In genomic region chr6:89818977-89819335, GRCh38 we compare ENCODE assay signal across 8 cellular contexts. TPM values are rescaled to one million over a fixed set of nuclear protein-coding genes. Genes with fewer than 3 reads are reported as not detected.
DNase-seq lines count a peak whose midpoint lies in the region; ATAC-seq and TF ChIP-seq lines count a peak whose summit lies in the region.

No MANE protein-coding gene starts in this region.

- WGBS in liver: under 1% methylated on average over 14 of the region's 14 CpGs

- peak overlapping the region; percentile 76 to 96 for H3K9ac ChIP-seq in colonic mucosa (ENCODE audit: low read depth in 2 of 2, low read length in 2 of 2)
- peak overlapping the region; percentile 73 to 85 for H3K9ac ChIP-seq in liver (ENCODE audit: low read depth in 1 of 2, low read length in 2 of 2)

- H3K4me3 ChIP-seq in AG09309 (ENCODE audit: control insufficient read depth, low read depth, low read length): peak overlapping the region; percentile 61
- peak overlapping the region; percentile 88 for H3K4me3 ChIP-seq in colonic mucosa
- peak overlapping the region; percentile 74 to 82 (median 81) for H3K4me3 ChIP-seq in liver (ENCODE audit: low read depth in 1 of 3, low read length in 3 of 3)

- no peaks in the 10 kb centered on the region for H3K27me3 ChIP-seq in colonic mucosa
- H3K27me3 ChIP-seq in liver (ENCODE audit: control insufficient read depth in 4 of 4, insufficient read depth in 4 of 4, low read length in 3 of 4): no peaks in the 10 kb centered on the region

- ATAC-seq in GM18870 (IDR thresholded peaks at IDR 0.05; ENCODE audit: unreplicated experiment) (peak; percentile 29), HG03097 (IDR thresholded peaks at IDR 0.05; ENCODE audit: low FRiP score, unreplicated experiment) (peak; percentile 7)

- peak overlapping the region; percentile 76 for H3K27ac ChIP-seq in colonic mucosa
- peak overlapping the region; percentile 85 to 95 for H3K27ac ChIP-seq in liver (ENCODE audit: low read depth in 1 of 2, low read length in 2 of 2)

- no peak for TF ChIP-seq CTCF in AG09309 (IDR thresholded peaks at IDR 0.05; ENCODE audit: control insufficient read depth, insufficient read depth, low read depth, low read length, missing control alignments)
- no peak for TF ChIP-seq CTCF in colonic mucosa (IDR thresholded peaks at IDR 0.05)
- TF ChIP-seq CTCF in liver (IDR thresholded peaks at IDR 0.05; ENCODE audit: low read depth, low read length, missing input control): no peak

- intact Hi-C loops in colonic mucosa (cut with DNase I): no loop called here

- H3K9me3 ChIP-seq in colonic mucosa: no peaks in the 10 kb centered on the region
- no peaks in the 10 kb centered on the region for H3K9me3 ChIP-seq in liver (ENCODE audit: control insufficient read depth in 4 of 4, low read length in 3 of 4)

- no peak for DNase-seq in AG09309 (ENCODE audit: low read depth)
- DNase-seq in OCI-M2 (lab: John Stamatoyannopoulos, UW; ENCODE audit: unreplicated experiment): peak; percentile 66
- DNase-seq in colonic mucosa: peak; percentile 33
- DNase-seq in superior temporal gyrus (ENCODE audit: extremely low spot score): peak; percentile 54
- DNase-seq in HPDE6-E6E7 (ENCODE audit: extremely low spot score): no peak

- H3K36me3 ChIP-seq in colonic mucosa (no peaks in the 10 kb centered on the region), liver (ENCODE audit: control insufficient read depth in 4 of 4, insufficient read depth in 3 of 4, low read depth in 1 of 4, low read length in 3 of 4) (no peaks in the 10 kb centered on the region)

- TF ChIP-seq RAD21 in liver (IDR thresholded peaks at IDR 0.05): no peak

- peaks cover 10% of the 10 kb centered on the region for H3K4me1 ChIP-seq in colonic mucosa
- peaks cover 6 to 24% (median 15%) of the 10 kb centered on the region in 4 donors for H3K4me1 ChIP-seq in liver (ENCODE audit: control insufficient read depth in 4 of 4, insufficient read depth in 4 of 4, low read length in 3 of 4)

TF ChIP-seq in liver, 16 proteins besides CTCF, POLR2A, EP300 and RAD21:
- TF ChIP-seq REST (IDR thresholded peaks at IDR 0.05) (no peak), JUND (IDR thresholded peaks at IDR 0.05) (no peak)

RNA-seq across cellular contexts. Expression of gene MDN1, which starts 0.6 kb away (rescaled TPM):
- total RNA-seq in colonic mucosa (10 to 100 TPM; 17.5 to 30.7 TPM), liver (10 to 100 TPM; 29.6 to 48.9 TPM)
- polyA plus RNA-seq in liver: 10 to 100 TPM in 1 of 2 donors, 1 to 10 TPM in 1; 5.4 to 16.0 TPM

RNA-seq across cellular contexts. Expression of gene CASP8AP2, which starts 10.7 kb away (rescaled TPM):
- 10 to 100 TPM; 13.4 to 15.8 TPM for total RNA-seq in colonic mucosa
- 10 to 100 TPM in 1 of 2 donors, 1 to 10 TPM in 1; 7.3 to 12.2 TPM for total RNA-seq in liver
- polyA plus RNA-seq in liver: 1 to 10 TPM; 1.9 to 7.0 TPM

Comparison
In these comparisons a context has a peak if more than half of its experiments do, and no peak if none do; other contexts are left out.
1. DNase-seq: peak in OCI-M2 (single experiment), colonic mucosa (single experiment) and superior temporal gyrus (single experiment); none in AG09309 (single experiment) and HPDE6-E6E7 (single experiment).
2. Peak in every context shown above with its lines, with median percentiles within 50 percentile points of each other: H3K4me3 ChIP-seq.